ENCODE assay signal across 8 cellular contexts in genomic region chr13:106310450-106310849, GRCh38.
"Had no signal": no experiment of that assay in that cellular context is flagged by ENCODE, and none has a peak within 500 bp of the region (broad histone marks: within the 10 kb centered on the region; RNA-seq: fewer than 3 reads in every experiment).

No MANE protein-coding gene starts in this region.

- H3K27ac ChIP-seq: GM23248 had no signal

- H3K9ac ChIP-seq: GM23248 had no signal

- ATAC-seq: K562 had no signal

- H3K4me3 ChIP-seq: GM23248, K562 had no signal

- H2AFZ ChIP-seq: GM23248 had no signal

- DNase-seq: GM23248, GOT3, H9, HCEC 1CT, HFFc6, IMR-90, KG1 had no signal
